Comparison of ENCODE assay signal across 2 cellular contexts in the genomic region with DNA sequence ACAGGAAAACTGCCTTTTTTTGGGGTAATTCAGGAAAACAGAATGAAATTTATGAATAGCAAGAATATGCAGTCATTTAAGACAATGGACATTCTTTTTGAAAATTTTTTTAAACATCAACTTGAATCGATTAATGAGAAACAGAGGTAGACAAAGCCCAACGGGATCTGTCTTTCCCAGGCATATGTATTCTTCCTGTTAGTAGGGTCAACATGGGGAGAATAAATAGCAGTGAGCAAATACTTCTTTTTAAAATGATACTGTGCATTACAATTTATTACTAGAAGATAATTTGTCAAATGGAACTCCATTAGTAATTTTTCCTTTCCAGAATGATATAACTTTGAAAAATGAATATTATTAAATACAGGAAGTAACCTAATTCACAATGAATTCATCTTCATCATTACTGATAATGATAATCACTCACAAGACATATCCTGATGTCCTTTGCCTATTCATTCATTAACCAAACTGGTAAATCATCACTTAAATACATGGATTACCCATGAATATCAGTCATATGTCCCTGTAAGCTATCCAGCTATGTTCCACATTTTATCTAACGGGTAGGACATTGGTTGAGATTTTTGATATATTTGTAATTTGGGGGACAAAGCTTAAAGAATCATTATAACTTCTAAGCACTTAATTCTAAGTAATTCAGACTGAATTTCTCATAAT.
TF ChIP-seq lines count a peak whose summit lies in the region.

No MANE protein-coding gene starts in this region.

TF ChIP-seq in A549, 52 proteins besides CTCF, POLR2A, EP300 and RAD21:
- no peak for TF ChIP-seq BHLHE40 (IDR thresholded peaks at IDR 0.05; ENCODE audit: low read depth, low read length)
- TF ChIP-seq TFCP2L1 (CRISPR knock-in tag; IDR thresholded peaks at IDR 0.05), result no peak
- no peak for TF ChIP-seq POLR2AphosphoS2 (conservative IDR thresholded peaks at IDR 0.05; ENCODE audit: low read length)
- TF ChIP-seq ZFP36 (IDR thresholded peaks at IDR 0.05; ENCODE audit: borderline replicate concordance, partially characterized antibody), result no peak
- TF ChIP-seq HOXA7 (CRISPR knock-in tag; IDR thresholded peaks at IDR 0.05), result no peak
- TF ChIP-seq KDM5A (IDR thresholded peaks at IDR 0.05), result no peak
- no peak for TF ChIP-seq KDM1A (IDR thresholded peaks at IDR 0.05; ENCODE audit: low read depth)
- no peak for TF ChIP-seq CBX8 (IDR thresholded peaks at IDR 0.05)
- TF ChIP-seq PHF8 (IDR thresholded peaks at IDR 0.05; ENCODE audit: borderline replicate concordance, low read depth), result no peak
- TF ChIP-seq CEBPB (IDR thresholded peaks at IDR 0.05), result no peak
- no peak for TF ChIP-seq EHMT2 (IDR thresholded peaks at IDR 0.05; ENCODE audit: low read depth)
- TF ChIP-seq RNF2 (IDR thresholded peaks at IDR 0.05; ENCODE audit: borderline replicate concordance, low read depth), result no peak
- no peak for TF ChIP-seq ZSCAN20 (CRISPR knock-in tag; IDR thresholded peaks at IDR 0.05)
- TF ChIP-seq NPAS2 (CRISPR knock-in tag; IDR thresholded peaks at IDR 0.05; ENCODE audit: borderline replicate concordance), result no peak
- TF ChIP-seq MAZ (IDR thresholded peaks at IDR 0.05; ENCODE audit: borderline replicate concordance, low read depth, low read length), result no peak
- TF ChIP-seq, protein P1, sequence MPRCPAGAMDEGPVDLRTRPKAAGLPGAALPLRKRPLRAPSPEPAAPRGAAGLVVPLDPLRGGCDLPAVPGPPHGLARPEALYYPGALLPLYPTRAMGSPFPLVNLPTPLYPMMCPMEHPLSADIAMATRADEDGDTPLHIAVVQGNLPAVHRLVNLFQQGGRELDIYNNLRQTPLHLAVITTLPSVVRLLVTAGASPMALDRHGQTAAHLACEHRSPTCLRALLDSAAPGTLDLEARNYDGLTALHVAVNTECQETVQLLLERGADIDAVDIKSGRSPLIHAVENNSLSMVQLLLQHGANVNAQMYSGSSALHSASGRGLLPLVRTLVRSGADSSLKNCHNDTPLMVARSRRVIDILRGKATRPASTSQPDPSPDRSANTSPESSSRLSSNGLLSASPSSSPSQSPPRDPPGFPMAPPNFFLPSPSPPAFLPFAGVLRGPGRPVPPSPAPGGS (IDR thresholded peaks at IDR 0.05), result no peak

TF ChIP-seq in endothelial cell of umbilical vein, 7 proteins besides CTCF, POLR2A, EP300 and RAD21:
- no peak for TF ChIP-seq GATA2 (IDR thresholded peaks at IDR 0.05; ENCODE audit: insufficient read depth, insufficient read length, low read depth, low read length)
- no peak for TF ChIP-seq FOS (IDR thresholded peaks at IDR 0.05; ENCODE audit: borderline replicate concordance, insufficient read depth, low read length)
- TF ChIP-seq, protein P2, sequence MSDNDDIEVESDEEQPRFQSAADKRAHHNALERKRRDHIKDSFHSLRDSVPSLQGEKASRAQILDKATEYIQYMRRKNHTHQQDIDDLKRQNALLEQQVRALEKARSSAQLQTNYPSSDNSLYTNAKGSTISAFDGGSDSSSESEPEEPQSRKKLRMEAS (IDR thresholded peaks at IDR 0.05; ENCODE audit: insufficient read depth, insufficient read length), result no peak
- no peak for TF ChIP-seq JUN (IDR thresholded peaks at IDR 0.05; ENCODE audit: borderline replicate concordance, insufficient read depth, insufficient read length, low read depth)
- no peak for TF ChIP-seq POLR2AphosphoS5 (IDR thresholded peaks at IDR 0.05; ENCODE audit: insufficient read depth, low read depth, low read length)
- TF ChIP-seq MYC (IDR thresholded peaks at IDR 0.05; ENCODE audit: low read depth, low read length), result no peak
- TF ChIP-seq EZH2 (IDR thresholded peaks at IDR 0.05; ENCODE audit: borderline replicate concordance, low read depth, low read length, severe bottlenecking), result no peak
TF ChIP-seq in endothelial cell of umbilical vein: peak in this region for 0.
